ENCODE assay signal across 20 cellular contexts in the genomic region with DNA sequence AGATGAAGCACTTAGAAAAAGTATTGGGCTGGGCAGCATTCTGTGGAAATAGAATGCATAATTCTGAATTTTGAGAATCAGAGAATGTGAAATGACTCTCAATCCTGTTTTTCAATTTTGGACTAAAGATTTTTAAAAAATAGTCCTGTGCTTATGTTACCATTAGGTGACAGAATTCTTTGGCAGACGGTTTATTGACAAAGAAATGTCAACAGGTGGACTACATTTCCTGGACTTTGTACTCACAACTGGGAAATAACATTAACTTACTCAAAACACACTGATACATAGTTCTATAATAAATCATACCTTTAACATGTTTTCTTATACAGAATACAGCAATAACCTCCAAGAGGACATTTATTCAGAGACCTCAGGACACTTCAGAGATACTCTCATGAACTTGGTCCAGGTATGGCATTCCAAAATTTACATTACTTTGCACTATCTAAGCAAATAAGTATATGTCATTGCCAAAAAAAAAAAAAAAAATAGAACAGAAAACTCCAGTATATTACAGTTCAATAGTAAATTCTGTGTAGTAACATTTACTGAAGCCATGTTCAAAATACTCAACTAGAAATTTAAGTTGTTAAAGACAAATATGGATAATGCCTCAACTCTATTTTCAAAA.
DNase-seq lines count a peak whose midpoint lies in the region; ATAC-seq, FAIRE-seq and TF ChIP-seq lines count a peak whose summit lies in the region.
"Had no signal": no experiment of that assay in that cellular context is flagged by ENCODE, and none has a peak within 500 bp of the region (broad histone marks: within the 10 kb centered on the region; RNA-seq: fewer than 3 reads in every experiment).

No MANE protein-coding gene starts in this region.

- 0 to 5% methylated on average over 1 of the region's 1 CpG for WGBS in pancreas, 2 donors
- WGBS in small intestine, 3 donors, result 12 to 27% (median 18%) methylated on average over 1 of the region's 1 CpG

- H3K9me3 Mint-ChIP-seq in activated CD8-positive, alpha-beta T cell treated with anti-CD3 and anti-CD28 coated beads, Interleukin-2, amount 10 ng/mL, durations not matched to agents 7 days and 5 days (ENCODE audit: insufficient read depth), result no peaks in the 10 kb centered on the region

- H3K36me3 ChIP-seq in kidney (ENCODE audit: control insufficient read depth in 1 of 2, insufficient read depth in 2 of 2, low read length in 2 of 2) (no peaks in the 10 kb centered on the region), pancreas (no peaks in the 10 kb centered on the region), small intestine (ENCODE audit: control insufficient read depth in 2 of 2, insufficient read depth in 2 of 2, low read length in 2 of 2) (no peaks in the 10 kb centered on the region)
- H3K36me3 ChIP-seq: BLaER1 treated with 17β-estradiol and CSF1 and Interleukin-3, amounts not matched to agents 10 nM and 100 nM had no signal

- H3K9me3 ChIP-seq in kidney (ENCODE audit: control insufficient read depth in 1 of 2, low read length in 2 of 2) (no peaks in the 10 kb centered on the region), pancreas (no peaks in the 10 kb centered on the region), small intestine (ENCODE audit: control insufficient read depth, low read depth) (no peaks in the 10 kb centered on the region)

- no peak overlapping the region for H3K27ac ChIP-seq in kidney (ENCODE audit: low read depth in 2 of 2, low read length in 2 of 2)
- peak overlapping the region in 2 of 4 donors; percentile 57 to 60 for H3K27ac ChIP-seq in pancreas
- no peak overlapping the region for H3K27ac ChIP-seq in small intestine (ENCODE audit: low read depth in 1 of 2, low read length in 1 of 2)
- H3K27ac ChIP-seq: BLaER1 treated with 17β-estradiol and CSF1 and Interleukin-3, amounts not matched to agents 10 nM and 100 nM; PC-9; RWPE1 had no signal

- H3K27me3 ChIP-seq in pancreas, result no peaks in the 10 kb centered on the region
- H3K27me3 ChIP-seq in small intestine (ENCODE audit: control insufficient read depth in 2 of 2, insufficient read depth in 2 of 2, low read length in 2 of 2), result no peaks in the 10 kb centered on the region
- H3K27me3 ChIP-seq: BLaER1 treated with 17β-estradiol and CSF1 and Interleukin-3, amounts not matched to agents 10 nM and 100 nM had no signal

- FAIRE-seq in kidney (lab: Jason Lieb, UNC) (peak; percentile 69), pancreas (lab: Jason Lieb, UNC) (peak; percentile 23), small intestine (lab: Jason Lieb, UNC) (no peak)
- FAIRE-seq: H54 had no signal

- H3K36me3 Mint-ChIP-seq in activated CD8-positive, alpha-beta T cell treated with anti-CD3 and anti-CD28 coated beads, Interleukin-2, amount 10 ng/mL, durations not matched to agents 7 days and 5 days (ENCODE audit: low read depth), result no peaks in the 10 kb centered on the region
- H3K36me3 Mint-ChIP-seq: CD8-positive, alpha-beta memory T cell had no signal

- H3K9ac ChIP-seq in kidney (ENCODE audit: low read length in 2 of 2), result no peak overlapping the region
- H3K9ac ChIP-seq: BLaER1 treated with 17β-estradiol and CSF1 and Interleukin-3, amounts not matched to agents 10 nM and 100 nM had no signal

- H3K4me1 ChIP-seq in kidney (ENCODE audit: control insufficient read depth in 1 of 2, insufficient read depth in 1 of 2, low read depth in 1 of 2, low read length in 2 of 2) (no peaks in the 10 kb centered on the region), pancreas (peaks cover 4 to 33% (median 30%) of the 10 kb centered on the region in 3 donors), small intestine (ENCODE audit: control insufficient read depth in 2 of 2, insufficient read depth in 1 of 2, low read depth in 1 of 2, low read length in 1 of 2) (no peaks in the 10 kb centered on the region)
- H3K4me1 ChIP-seq: BLaER1 treated with 17β-estradiol and CSF1 and Interleukin-3, amounts not matched to agents 10 nM and 100 nM had no signal

- peak; percentile 54 for DNase-seq in DMS53 (lab: John Stamatoyannopoulos, UW)
- peak; percentile 41 for DNase-seq in LoVo (ENCODE audit: low spot score)
- no peak for DNase-seq in kidney
- DNase-seq in pancreas, result no peak
- no peak for DNase-seq in small intestine
- no peak for DNase-seq in OCI-M2 (lab: John Stamatoyannopoulos, UW; ENCODE audit: unreplicated experiment)
- DNase-seq in activated CD8-positive, alpha-beta T cell treated with anti-CD3 and anti-CD28 coated beads, Interleukin-2, amount 10 ng/mL, durations not matched to agents 7 days and 5 days, result no peak
- DNase-seq: CD8-positive, alpha-beta memory T cell; DMS79; HFFc6; NCI-H1105 treated with DMSO at 0.1 percent for 48 hours; NCI-H1694; NCI-H2081 treated with DMSO at 0.1 percent for 48 hours; NCI-H774; PC-9; SIG-M5 had no signal

- H3K4me1 Mint-ChIP-seq in activated CD8-positive, alpha-beta T cell treated with anti-CD3 and anti-CD28 coated beads, Interleukin-2, amount 10 ng/mL, durations not matched to agents 7 days and 5 days (ENCODE audit: low read depth), result no peaks in the 10 kb centered on the region
- H3K4me1 Mint-ChIP-seq: CD8-positive, alpha-beta memory T cell had no signal

- POLR2A ChIA-PET in activated CD8-positive, alpha-beta T cell treated with anti-CD3 and anti-CD28 coated beads, Interleukin-2, amount 10 ng/mL, durations not matched to agents 7 days and 5 days (lab: Charles Lee), result no interaction called here

- no peak overlapping the region for H3K4me3 Mint-ChIP-seq in activated CD8-positive, alpha-beta T cell treated with anti-CD3 and anti-CD28 coated beads, Interleukin-2, amount 10 ng/mL, durations not matched to agents 7 days and 5 days
- H3K4me3 Mint-ChIP-seq: CD8-positive, alpha-beta memory T cell; HFFc6 had no signal

- CTCF ChIA-PET in activated CD8-positive, alpha-beta T cell treated with anti-CD3 and anti-CD28 coated beads, Interleukin-2, amount 10 ng/mL, durations not matched to agents 7 days and 5 days (lab: Charles Lee), result no interaction called here

- no peak overlapping the region for H3K27ac Mint-ChIP-seq in activated CD8-positive, alpha-beta T cell treated with anti-CD3 and anti-CD28 coated beads, Interleukin-2, amount 10 ng/mL, durations not matched to agents 7 days and 5 days
- H3K27ac Mint-ChIP-seq: CD8-positive, alpha-beta memory T cell; HFFc6 had no signal

- peak; percentile 78 to 86 (median 82) for ATAC-seq in pancreas
- no peak for ATAC-seq in activated CD8-positive, alpha-beta T cell treated with anti-CD3 and anti-CD28 coated beads, Interleukin-2, amount 10 ng/mL, durations not matched to agents 7 days and 5 days
- ATAC-seq: SK-N-SH treated with all-trans-retinoic acid at 6 μM for 48 hours had no signal

- peaks cover 5% of the 10 kb centered on the region for H3K27me3 Mint-ChIP-seq in activated CD8-positive, alpha-beta T cell treated with anti-CD3 and anti-CD28 coated beads, Interleukin-2, amount 10 ng/mL, durations not matched to agents 7 days and 5 days (ENCODE audit: low read depth)

- TF ChIP-seq CTCF in kidney (IDR thresholded peaks at IDR 0.05; ENCODE audit: borderline replicate concordance, extremely low read depth, insufficient read depth) (no peak), pancreas (IDR thresholded peaks at IDR 0.05) (no peak)

- H3K4me3 ChIP-seq in kidney (ENCODE audit: low read length in 2 of 2) (no peak overlapping the region), pancreas (peak overlapping the region in 2 of 4 donors; percentile 18 to 31), small intestine (ENCODE audit: low read depth in 1 of 2, low read length in 2 of 2) (no peak overlapping the region)
- H3K4me3 ChIP-seq: BLaER1 treated with 17β-estradiol and CSF1 and Interleukin-3, amounts not matched to agents 10 nM and 100 nM; PC-9 had no signal

- intact Hi-C loops in kidney (cut with DNase I), result no loop called here
- intact Hi-C loops in pancreas (cut with DNase I), result no loop called here

Comparison
In these comparisons a context has a peak if more than half of its experiments do, and no peak if none do; other contexts are left out.
1. DNase-seq: peak in DMS53 (single experiment) and LoVo (single experiment); none in kidney (single experiment), pancreas (0 of 6), small intestine (single experiment), OCI-M2 (single experiment) and activated CD8-positive, alpha-beta T cell treated with anti-CD3 and anti-CD28 coated beads, Interleukin-2, amount 10 ng/mL, durations not matched to agents 7 days and 5 days (single experiment).